Comparison of ENCODE assay signal across 10 cellular contexts in genomic region chr2:201135396-201135795, GRCh38. TPM values are rescaled to one million over a fixed set of nuclear protein-coding genes. Genes with fewer than 3 reads are reported as not detected.
DNase-seq lines count a peak whose midpoint lies in the region; ATAC-seq and TF ChIP-seq lines count a peak whose summit lies in the region.
"Had no signal": no experiment of that assay in that cellular context is flagged by ENCODE, and none has a peak within 500 bp of the region (broad histone marks: within the 10 kb centered on the region; RNA-seq: fewer than 3 reads in every experiment).

No MANE protein-coding gene starts in this region.

- no peaks in the 10 kb centered on the region for H3K27me3 ChIP-seq in left ventricle myocardium inferior (ENCODE audit: low read depth)
- H3K27me3 ChIP-seq in left lung, result no peaks in the 10 kb centered on the region
- H3K27me3 ChIP-seq in upper lobe of right lung, result no peaks in the 10 kb centered on the region

- H3K9me3 ChIP-seq in left ventricle myocardium inferior (replicated peaks) (no peaks in the 10 kb centered on the region), left lung (no peaks in the 10 kb centered on the region), upper lobe of right lung (no peaks in the 10 kb centered on the region)

- intact Hi-C loops in left ventricle myocardium inferior (cut with micrococcal nuclease) (no loop called here), Right ventricle myocardium superior (cut with DNase I) (no loop called here), left lung (cut with DNase I) (no loop called here), upper lobe of right lung (cut with DNase I) (no loop called here)

- peak overlapping the region; percentile 77 for H3K4me3 Mint-ChIP-seq in activated naive CD8-positive, alpha-beta T cell

- peak overlapping the region; percentile 87 for H3K27ac Mint-ChIP-seq in activated naive CD8-positive, alpha-beta T cell

- H3K4me3 ChIP-seq in left ventricle myocardium inferior, result peak overlapping the region; percentile 14
- H3K4me3 ChIP-seq in left lung, result no peak overlapping the region
- no peak overlapping the region for H3K4me3 ChIP-seq in upper lobe of right lung

- DNase-seq in left ventricle myocardium inferior, result no peak
- DNase-seq in Right ventricle myocardium superior, result no peak
- DNase-seq in left lung, result no peak
- DNase-seq in upper lobe of right lung, result no peak
- no peak for DNase-seq in DMS153 treated with DMSO at 0.1 percent for 48 hours (lab: John Stamatoyannopoulos, UW; ENCODE audit: unreplicated experiment)
- no peak for DNase-seq in Ammon's horn (ENCODE audit: low spot score)
- DNase-seq: NCI-H1105 treated with DMSO at 0.1 percent for 48 hours had no signal

- peaks cover 60% of the 10 kb centered on the region for H3K4me1 Mint-ChIP-seq in activated naive CD8-positive, alpha-beta T cell (ENCODE audit: low read depth)

- peaks cover 32% of the 10 kb centered on the region for H3K36me3 Mint-ChIP-seq in activated naive CD8-positive, alpha-beta T cell

- peaks cover 86% of the 10 kb centered on the region for H3K36me3 ChIP-seq in left ventricle myocardium inferior
- H3K36me3 ChIP-seq in left lung, result peaks cover 0 to 90% of the 10 kb centered on the region in 2 donors
- peaks cover 82% of the 10 kb centered on the region for H3K36me3 ChIP-seq in upper lobe of right lung

- ATAC-seq in Right ventricle myocardium superior (ENCODE audit: poor library complexity) (no peak), left lung (no peak), upper lobe of right lung (no peak), GM21528 (IDR thresholded peaks at IDR 0.05; ENCODE audit: low FRiP score, unreplicated experiment) (no peak)
- ATAC-seq: SK-N-SH treated with all-trans-retinoic acid at 6 μM for 48 hours had no signal

- H3K4me1 ChIP-seq in left ventricle myocardium inferior (peaks cover 96% of the 10 kb centered on the region), left lung (peaks cover 30 to 97% of the 10 kb centered on the region in 2 donors), upper lobe of right lung (peaks cover 69% of the 10 kb centered on the region)

- peak overlapping the region; percentile 100 for H3K27ac ChIP-seq in left ventricle myocardium inferior (replicated peaks)
- H3K27ac ChIP-seq in left lung, result peak overlapping the region; percentile 40 to 99
- H3K27ac ChIP-seq in upper lobe of right lung, result peak overlapping the region; percentile 55

- H3K27me3 Mint-ChIP-seq in activated naive CD8-positive, alpha-beta T cell, result no peaks in the 10 kb centered on the region

- no peaks in the 10 kb centered on the region for H3K9me3 Mint-ChIP-seq in activated naive CD8-positive, alpha-beta T cell (ENCODE audit: low read depth)

- TF ChIP-seq CTCF in left ventricle myocardium inferior (IDR thresholded peaks at IDR 0.05; ENCODE audit: borderline replicate concordance) (no peak), left lung (IDR thresholded peaks at IDR 0.05) (no peak), upper lobe of right lung (IDR thresholded peaks at IDR 0.05) (no peak)

RNA-seq across cellular contexts. Expression of gene CFLAR, which starts 19.4 kb away (rescaled TPM):
- total RNA-seq in left ventricle myocardium inferior, result 238 TPM
- 251 TPM for total RNA-seq in Right ventricle myocardium superior
- total RNA-seq in left lung, result 100 to 1,000 TPM; 278 to 327 TPM
- 316 TPM for total RNA-seq in upper lobe of right lung

RNA-seq across cellular contexts. Expression of gene CASP10, which starts 47.5 kb away (rescaled TPM):
- total RNA-seq in left ventricle myocardium inferior, result 5.4 TPM
- total RNA-seq in Right ventricle myocardium superior, result 5.4 TPM
- 10 to 100 TPM; 30.3 to 31.5 TPM for total RNA-seq in left lung
- 31.6 TPM for total RNA-seq in upper lobe of right lung
